18 cellular contexts compared by ENCODE assay signal in genomic region chr9:134936021-134936761, GRCh38. TPM values are rescaled to one million over a fixed set of nuclear protein-coding genes. Genes with fewer than 3 reads are reported as not detected.
DNase-seq lines count a peak whose midpoint lies in the region; ATAC-seq and TF ChIP-seq lines count a peak whose summit lies in the region.
"Had no signal": no experiment of that assay in that cellular context is flagged by ENCODE, and none has a peak within 500 bp of the region (broad histone marks: within the 10 kb centered on the region; RNA-seq: fewer than 3 reads in every experiment).

No MANE protein-coding gene starts in this region.

- peaks cover 1% of the 10 kb centered on the region for H3K27me3 Mint-ChIP-seq in endodermal cell (ENCODE audit: insufficient read depth)
- H3K27me3 Mint-ChIP-seq in T-helper 17 cell, result peaks cover 44% of the 10 kb centered on the region

- no peak overlapping the region for H3K4me3 ChIP-seq in BLaER1 treated with 17β-estradiol and CSF1 and Interleukin-3, amounts not matched to agents 10 nM and 100 nM
- no peak overlapping the region for H3K4me3 ChIP-seq in endodermal cell (ENCODE audit: low read length)
- H3K4me3 ChIP-seq: body of pancreas had no signal

- H3K4me2 ChIP-seq in BLaER1 treated with 17β-estradiol and CSF1 and Interleukin-3, amounts not matched to agents 10 nM and 100 nM, result peak overlapping the region; percentile 43 to 91 (median 78)

- H3K4me1 Mint-ChIP-seq in endodermal cell, result peaks cover 18% of the 10 kb centered on the region
- H3K4me1 Mint-ChIP-seq in T-helper 17 cell, result no peaks in the 10 kb centered on the region

- no peak overlapping the region for H3K9ac ChIP-seq in BLaER1 treated with 17β-estradiol and CSF1 and Interleukin-3, amounts not matched to agents 10 nM and 100 nM
- H3K9ac ChIP-seq in endodermal cell (ENCODE audit: extremely low read depth, low read length, poor library complexity, severe bottlenecking), result no peak overlapping the region

- ATAC-seq in HG02759 (IDR thresholded peaks at IDR 0.05; ENCODE audit: unreplicated experiment) (peak; percentile 26), T-helper 17 cell (no peak), GM21447 (IDR thresholded peaks at IDR 0.05; ENCODE audit: unreplicated experiment) (no peak)
- ATAC-seq: body of pancreas had no signal

- no peaks in the 10 kb centered on the region for H3K9me3 Mint-ChIP-seq in endodermal cell

- H3K36me3 Mint-ChIP-seq in endodermal cell (ENCODE audit: low read depth) (no peaks in the 10 kb centered on the region), T-helper 17 cell (ENCODE audit: low read depth) (peaks cover 2% of the 10 kb centered on the region)

- TF ChIP-seq POLR2A in GM18951 (IDR thresholded peaks at IDR 0.05; ENCODE audit: extremely low read depth, insufficient read depth, insufficient read length), result peak; percentile 48

- in situ Hi-C loops in GM18951 (cut with MboI; ENCODE audit: low sequenced_read_pairs, unreplicated experiment), result no loop called here

- H3K27ac Mint-ChIP-seq in endodermal cell (no peak overlapping the region), T-helper 17 cell (no peak overlapping the region)

- peaks cover 12 to 71% (median 39%) of the 10 kb centered on the region in 10 experiments for H3K4me1 ChIP-seq in BLaER1 treated with 17β-estradiol and CSF1 and Interleukin-3, amounts not matched to agents 10 nM and 100 nM
- H3K4me1 ChIP-seq in endodermal cell (ENCODE audit: control insufficient read depth, insufficient read depth, low read length), result peaks cover 6% of the 10 kb centered on the region
- H3K4me1 ChIP-seq: body of pancreas had no signal

- TF ChIP-seq CTCF in endodermal cell (conservative IDR thresholded peaks at IDR 0.05), result no peak

- H3K4me3 Mint-ChIP-seq in endodermal cell (no peak overlapping the region), T-helper 17 cell (no peak overlapping the region)

- WGBS in endodermal cell (ENCODE audit: insufficient coverage in 1 of 2, insufficient read length in 1 of 2), 2 experiments, result 87 to 89% methylated on average over 14 to 17 of the region's 17 CpGs

- H3K27ac ChIP-seq in BLaER1 treated with 17β-estradiol and CSF1 and Interleukin-3, amounts not matched to agents 10 nM and 100 nM, result peak overlapping the region in 4 of 11 experiments; percentile 13 to 45 (median 37); a peak in 3 of 22 replicates
- H3K27ac ChIP-seq in endodermal cell (ENCODE audit: low read depth, low read length), result peak overlapping the region; percentile 80
- H3K27ac ChIP-seq: body of pancreas had no signal

- DNase-seq in endodermal cell, result no peak
- no peak for DNase-seq in activated gamma-delta T cell (lab: John Stamatoyannopoulos, UW)
- no peak for DNase-seq in activated T-cell treated with anti-CD3 and anti-CD28 coated beads for 4 hours
- DNase-seq in T-helper 17 cell, result no peak
- DNase-seq: activated gamma-delta T cell treated with Interleukin-2 at 50 U/mL for 16 hours; DMS 273 treated with DMSO at 0.1 percent for 48 hours; effector CD8-positive, alpha-beta T cell; NCI-H146; NCI-H526 treated with DMSO at 0.1 percent for 48 hours; SIG-M5; stimulated activated CD4-positive, alpha-beta T cell treated with anti-CD3 and anti-CD28 coated beads, Interleukin-2, amount 100 ng/mL, for 48 hours had no signal

- peaks cover 0 to 93% (median 0%) of the 10 kb centered on the region in 11 experiments; a peak in 10 of 22 replicates for H3K27me3 ChIP-seq in BLaER1 treated with 17β-estradiol and CSF1 and Interleukin-3, amounts not matched to agents 10 nM and 100 nM
- H3K27me3 ChIP-seq in endodermal cell (ENCODE audit: control insufficient read depth, insufficient read depth, low read length, poor library complexity, severe bottlenecking), result no peaks in the 10 kb centered on the region

- peaks cover 0 to 51% (median 0%) of the 10 kb centered on the region in 11 experiments; a peak in 9 of 22 replicates for H4K20me1 ChIP-seq in BLaER1 treated with 17β-estradiol and CSF1 and Interleukin-3, amounts not matched to agents 10 nM and 100 nM

- no peaks in the 10 kb centered on the region for H3K9me3 ChIP-seq in BLaER1 treated with 17β-estradiol and CSF1 and Interleukin-3, amounts not matched to agents 10 nM and 100 nM (replicated peaks in 1 of 11)
- H3K9me3 ChIP-seq in endodermal cell (ENCODE audit: control insufficient read depth, low read length) (no peaks in the 10 kb centered on the region), T-helper 17 cell (ENCODE audit: control insufficient read depth, low read length, poor library complexity, severe bottlenecking) (no peaks in the 10 kb centered on the region)
- H3K9me3 ChIP-seq: body of pancreas had no signal

- no peaks in the 10 kb centered on the region for H3K36me3 ChIP-seq in BLaER1 treated with 17β-estradiol and CSF1 and Interleukin-3, amounts not matched to agents 10 nM and 100 nM
- no peaks in the 10 kb centered on the region for H3K36me3 ChIP-seq in endodermal cell (ENCODE audit: control insufficient read depth, insufficient read depth, low read length)

RNA-seq across cellular contexts. Expression of gene FCN1, which starts 18.5 kb away (rescaled TPM):
- total RNA-seq in endodermal cell (not detected), T-helper 17 cell (10 to 100 TPM; 12.4 to 27.8 TPM)
- polyA plus RNA-seq in endodermal cell (2013, experiment 1 of 2), result not detected
- polyA plus RNA-seq in endodermal cell (2013, experiment 2 of 2), result not detected
- total RNA-seq: body of pancreas had no signal
- polyA plus RNA-seq: AG04450 had no signal

RNA-seq across cellular contexts. Expression of gene FCN2, which starts 55.6 kb away (rescaled TPM):
- total RNA-seq in endodermal cell (not detected), T-helper 17 cell (not detected)
- polyA plus RNA-seq in endodermal cell (2013, experiment 1 of 2), result not detected
- not detected for polyA plus RNA-seq in endodermal cell (2013, experiment 2 of 2)
- total RNA-seq: body of pancreas, frontal cortex had no signal
- polyA plus RNA-seq: AG04450 had no signal

Comparison
In these comparisons a context has a peak if more than half of its experiments do, and no peak if none do; other contexts are left out.
1. RNA of gene FCN1, which starts 18.5 kb away (total RNA-seq): 12.4 to 27.8 TPM in T-helper 17 cell; not detected in endodermal cell; every median in the first group is over 10 times any median in the second.